ENCODE assay signal across 8 cellular contexts in the genomic region with DNA sequence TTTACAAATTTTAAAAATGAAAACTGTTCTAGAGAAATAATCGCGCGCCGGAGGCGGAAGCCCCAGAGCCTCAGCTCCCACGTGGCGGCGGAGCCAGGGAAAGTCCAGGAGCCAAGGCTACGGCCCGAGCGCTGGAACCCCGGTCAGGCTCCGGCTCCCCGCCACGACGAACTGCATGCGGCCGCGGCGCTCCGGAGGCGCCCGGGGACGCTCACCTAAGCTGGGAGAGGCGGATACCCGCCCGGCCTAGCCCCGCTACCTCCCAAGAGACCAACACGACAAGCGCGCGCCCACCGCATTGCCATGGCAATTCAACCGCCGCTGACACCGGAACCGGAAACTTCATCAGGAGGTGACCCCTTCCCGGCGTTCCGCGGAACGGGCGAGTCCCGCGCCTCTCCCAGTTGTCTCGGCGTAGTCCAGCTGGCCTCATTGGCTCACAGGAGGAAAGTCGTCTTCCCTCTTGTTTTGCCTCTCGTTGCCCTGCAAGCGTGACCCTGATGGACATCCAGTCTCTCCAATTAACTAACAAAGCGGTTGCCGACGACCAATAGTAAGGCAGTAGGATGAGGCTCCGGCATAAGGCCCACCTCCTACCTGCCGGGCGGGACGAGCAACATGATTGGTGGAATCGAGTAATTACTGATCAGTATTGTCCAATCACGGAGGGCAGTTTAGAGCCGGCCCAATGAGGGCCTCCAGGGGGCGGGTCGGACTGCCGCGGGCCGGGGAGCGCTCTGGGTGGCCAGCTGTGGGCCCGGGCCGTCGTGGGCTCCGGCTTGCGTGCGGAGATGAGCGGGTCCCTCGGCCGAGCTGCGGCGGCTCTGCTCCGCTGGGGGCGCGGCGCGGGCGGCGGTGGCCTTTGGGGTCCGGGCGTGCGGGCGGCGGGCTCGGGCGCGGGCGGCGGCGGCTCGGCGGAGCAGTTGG. TPM values are rescaled to one million over a fixed set of nuclear protein-coding genes. Genes with fewer than 3 reads are reported as not detected.
DNase-seq lines count a peak whose midpoint lies in the region; FAIRE-seq and TF ChIP-seq lines count a peak whose summit lies in the region.

GLRX5 (plus strand) TSS at position 752 of the 927 bp plus-strand sequence; CDS start at position 792, 40 bp downstream.

- peak within 1 kb of the TSS; percentile 74 for H3K18ac ChIP-seq in neuronal stem cell (ENCODE audit: low read length)

- H3K27ac ChIP-seq in SK-N-MC (peak within 1 kb of the TSS; percentile 86), neuronal stem cell (replicated peaks; ENCODE audit: low read length) (peak within 1 kb of the TSS; percentile 87)

- no peaks in the 10 kb centered on the region for H3K27me3 ChIP-seq in neuronal stem cell (ENCODE audit: control insufficient read depth in 3 of 3, insufficient read depth in 3 of 3, low read depth in 1 of 3, low read length in 3 of 3)

- H3K36me3 ChIP-seq in SK-N-MC (ENCODE audit: insufficient read depth, low read length) (peaks cover 35% of the 10 kb centered on the region), neuronal stem cell (replicated peaks in 1 of 2; ENCODE audit: control insufficient read depth in 2 of 2, insufficient read depth in 2 of 2, low read length in 2 of 2) (peaks cover 2 to 33% of the 10 kb centered on the region in 2 donors)

- no peak within 1 kb of the TSS for H2BK5ac ChIP-seq in neuronal stem cell (ENCODE audit: low read length)

- peaks cover 12% of the 10 kb centered on the region for H3K79me1 ChIP-seq in neuronal stem cell (ENCODE audit: low read depth, low read length)

- H3K9ac ChIP-seq in SK-N-MC (ENCODE audit: insufficient read length) (peak within 1 kb of the TSS; percentile 91), neuronal stem cell (ENCODE audit: low read depth, low read length, poor library complexity) (peak within 1 kb of the TSS; percentile 98)

- H3K4ac ChIP-seq in neuronal stem cell (ENCODE audit: low read length) = no peak within 1 kb of the TSS

- H3K4me3 Mint-ChIP-seq in HFFc6 = peak within 1 kb of the TSS; percentile 91
- H3K4me3 Mint-ChIP-seq in activated naive CD4-positive, alpha-beta T cell treated with anti-CD3 and anti-CD28 coated beads, Interleukin-2, amount 10 ng/mL, durations not matched to agents 7 days and 5 days = peak within 1 kb of the TSS; percentile 84

- peak; percentile 100 for DNase-seq in GM04503 (ENCODE audit: low read depth)
- peak; percentile 100 for DNase-seq in HFFc6
- DNase-seq in NB4 (ENCODE audit: low read depth) = peak; percentile 99
- peak; percentile 100 for DNase-seq in SK-N-MC (ENCODE audit: low read depth, low spot score)
- DNase-seq in activated naive CD4-positive, alpha-beta T cell treated with anti-CD3 and anti-CD28 coated beads, Interleukin-2, amount 10 ng/mL, durations not matched to agents 7 days and 5 days = peak; percentile 99
- DNase-seq in frontal cortex (ENCODE audit: low spot score in 2 of 2) = peak; percentile 98 to 100
- peak; percentile 100 for DNase-seq in neuronal stem cell (ENCODE audit: low spot score)

- peak within 1 kb of the TSS; percentile 90 for H2AFZ ChIP-seq in neuronal stem cell (ENCODE audit: low read length)

- peak; percentile 98 for FAIRE-seq in frontal cortex (lab: Jason Lieb, UNC)

- peak within 1 kb of the TSS; percentile 93 for H3K27ac Mint-ChIP-seq in HFFc6
- peak within 1 kb of the TSS; percentile 92 for H3K27ac Mint-ChIP-seq in activated naive CD4-positive, alpha-beta T cell treated with anti-CD3 and anti-CD28 coated beads, Interleukin-2, amount 10 ng/mL, durations not matched to agents 7 days and 5 days

- peaks cover 3% of the 10 kb centered on the region; the same call in 1 of the 2 replicates for H3K27me3 Mint-ChIP-seq in HFFc6 (ENCODE audit: insufficient read depth)
- H3K27me3 Mint-ChIP-seq in activated naive CD4-positive, alpha-beta T cell treated with anti-CD3 and anti-CD28 coated beads, Interleukin-2, amount 10 ng/mL, durations not matched to agents 7 days and 5 days = no peaks in the 10 kb centered on the region

- H4K91ac ChIP-seq in neuronal stem cell (ENCODE audit: low read depth, low read length, poor library complexity) = no peak within 1 kb of the TSS

- H3K4me1 Mint-ChIP-seq in HFFc6 (ENCODE audit: low read depth) = peaks cover 72% of the 10 kb centered on the region
- H3K4me1 Mint-ChIP-seq in activated naive CD4-positive, alpha-beta T cell treated with anti-CD3 and anti-CD28 coated beads, Interleukin-2, amount 10 ng/mL, durations not matched to agents 7 days and 5 days = peaks cover 67% of the 10 kb centered on the region

- CTCF ChIA-PET in activated naive CD4-positive, alpha-beta T cell treated with anti-CD3 and anti-CD28 coated beads, Interleukin-2, amount 10 ng/mL, durations not matched to agents 7 days and 5 days (lab: Charles Lee) = interaction anchor here (0.8 to 3.6 kb wide), 4 partner anchors 11 to 378 kb away, joined by 3 to 20 read pairs (median 4); no protein-coding TSS in a partner anchor

- no peak within 1 kb of the TSS for H4K8ac ChIP-seq in neuronal stem cell (ENCODE audit: low read depth, low read length)

- TF ChIP-seq POLR2A in NB4 (IDR thresholded peaks at IDR 0.05; ENCODE audit: extremely low read depth, insufficient read length) = peak; percentile 76

- peak within 1 kb of the TSS; percentile 99 for H3K4me2 ChIP-seq in neuronal stem cell (ENCODE audit: insufficient read depth, low read length, poor library complexity, severe bottlenecking)

- peak within 1 kb of the TSS; percentile 24 for H2BK15ac ChIP-seq in neuronal stem cell (ENCODE audit: low read length)

- TF ChIP-seq CTCF in HFFc6 (IDR thresholded peaks at IDR 0.05) (peak; percentile 34), NB4 (IDR thresholded peaks at IDR 0.05; ENCODE audit: low read depth, low read length) (no peak), subcutaneous adipose tissue (IDR thresholded peaks at IDR 0.05; ENCODE audit: low read depth) (no peak)

- H3K9me3 ChIP-seq in SK-N-MC (ENCODE audit: low read depth, low read length) (no peaks in the 10 kb centered on the region), neuronal stem cell (replicated peaks in 1 of 2; ENCODE audit: control insufficient read depth in 2 of 2, insufficient read depth in 1 of 2, low read depth in 1 of 2, low read length in 2 of 2) (no peaks in the 10 kb centered on the region)

- peaks cover 10% of the 10 kb centered on the region for H3K36me3 Mint-ChIP-seq in HFFc6 (ENCODE audit: low read depth)
- H3K36me3 Mint-ChIP-seq in activated naive CD4-positive, alpha-beta T cell treated with anti-CD3 and anti-CD28 coated beads, Interleukin-2, amount 10 ng/mL, durations not matched to agents 7 days and 5 days = peaks cover 16% of the 10 kb centered on the region

- H3K4me1 ChIP-seq in neuronal stem cell (ENCODE audit: control insufficient read depth in 2 of 2, insufficient read depth in 1 of 2, low read depth in 1 of 2, low read length in 2 of 2) = peaks cover 23 to 33% of the 10 kb centered on the region in 2 donors

- H3K23ac ChIP-seq in neuronal stem cell (ENCODE audit: low read depth, low read length, poor library complexity) = peak within 1 kb of the TSS; percentile 74

- H3K4me3 ChIP-seq in NB4 (ENCODE audit: low read depth, low read length) (peak within 1 kb of the TSS; percentile 98), SK-N-MC (peak within 1 kb of the TSS; percentile 84), neuronal stem cell (ENCODE audit: low read length in 2 of 2) (peak within 1 kb of the TSS; percentile 78 to 97)

- peak within 1 kb of the TSS; percentile 60 for H2AK5ac ChIP-seq in neuronal stem cell (ENCODE audit: low read depth, low read length)

- H3K14ac ChIP-seq in neuronal stem cell (ENCODE audit: low read length) = peak within 1 kb of the TSS; percentile 73

- no CpG with 5 or more reads among the region's 97 CpGs for WGBS in neuronal stem cell (ENCODE audit: extremely low coverage in 2 of 2, insufficient read length in 2 of 2, insufficient replicate concordance in 1 of 2), 2 donors

- H2BK12ac ChIP-seq in neuronal stem cell (ENCODE audit: low read length) = no peak within 1 kb of the TSS

- H2BK120ac ChIP-seq in neuronal stem cell (ENCODE audit: low read depth, low read length) = no peak within 1 kb of the TSS

- H3K9me3 Mint-ChIP-seq in HFFc6 = no peaks in the 10 kb centered on the region
- H3K9me3 Mint-ChIP-seq in activated naive CD4-positive, alpha-beta T cell treated with anti-CD3 and anti-CD28 coated beads, Interleukin-2, amount 10 ng/mL, durations not matched to agents 7 days and 5 days = no peaks in the 10 kb centered on the region

RNA-seq across cellular contexts. Expression of gene GLRX5, which starts in this region (rescaled TPM):
- 10 to 100 TPM; 38.7 to 47.2 (median 43.8) TPM for total RNA-seq in HFFc6 (2021; fragmentation: NEBNext Ultra II Directional; extraction: Animal tissue kit (Norgen Biotek cat#: 25700))
- total RNA-seq in frontal cortex = 31.8 TPM
- 77.4 TPM for polyA plus RNA-seq in neuronal stem cell (2013, experiment 1 of 2)
- 74.7 TPM for polyA plus RNA-seq in neuronal stem cell (2013, experiment 2 of 2)
- 10 to 100 TPM; 17.7 to 48.8 (median 20.5) TPM for total RNA-seq in subcutaneous adipose tissue

Comparison
In these comparisons a context has a peak if more than half of its experiments do, and no peak if none do; other contexts are left out.
1. Peak in every context shown above with its lines: DNase-seq, H3K4me3 ChIP-seq and H3K27ac ChIP-seq.